ENCODE assay signal across 1 cellular context in genomic region chr21:45423968-45424853, GRCh38.
TF ChIP-seq lines count a peak whose summit lies in the region.

No MANE protein-coding gene starts in this region.

TF ChIP-seq in WTC11, 78 proteins besides CTCF, POLR2A, EP300 and RAD21 (continued from another document):
- TF ChIP-seq ATF2 (CRISPR knock-in tag; IDR thresholded peaks at IDR 0.05; ENCODE audit: borderline replicate concordance, low read depth) (no peak), ZNF423 (CRISPR knock-in tag; IDR thresholded peaks at IDR 0.05) (no peak), USF2 (CRISPR knock-in tag; IDR thresholded peaks at IDR 0.05) (no peak), E2F4 (CRISPR knock-in tag; IDR thresholded peaks at IDR 0.05; ENCODE audit: borderline replicate concordance, low read depth) (no peak), FOXP1 (CRISPR knock-in tag; IDR thresholded peaks at IDR 0.05; ENCODE audit: borderline replicate concordance) (no peak), GABPB1 (CRISPR knock-in tag; IDR thresholded peaks at IDR 0.05) (no peak)
